Comparison of ENCODE assay signal across 23 cellular contexts in the genomic region with DNA sequence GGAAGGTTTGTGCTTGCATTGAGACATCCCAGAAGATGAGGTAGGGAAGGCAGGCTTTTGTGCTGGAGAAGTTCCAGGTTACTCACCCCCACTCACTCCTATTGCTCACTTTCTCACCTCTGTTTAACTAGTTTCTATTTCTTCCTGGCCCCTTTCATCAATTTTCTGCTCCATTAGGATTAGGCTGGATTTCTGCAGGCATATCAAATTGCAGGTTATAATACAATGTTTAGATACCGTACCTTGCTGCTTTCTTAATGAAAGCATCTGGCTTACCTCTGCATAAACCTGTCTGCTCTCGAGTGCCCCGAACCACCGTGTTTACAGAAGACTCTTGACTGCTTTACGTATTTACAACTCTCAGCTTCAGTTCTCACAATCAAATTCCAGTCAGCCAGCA.
DNase-seq lines count a peak whose midpoint lies in the region; ATAC-seq and TF ChIP-seq lines count a peak whose summit lies in the region.
"Had no signal": no experiment of that assay in that cellular context is flagged by ENCODE, and none has a peak within 500 bp of the region (broad histone marks: within the 10 kb centered on the region; RNA-seq: fewer than 3 reads in every experiment).

No MANE protein-coding gene starts in this region.

- no peak overlapping the region for H3K4me3 ChIP-seq in coronary artery
- no peak overlapping the region for H3K4me3 ChIP-seq in neural progenitor cell
- H3K4me3 ChIP-seq in right atrium auricular region = no peak overlapping the region
- H3K4me3 ChIP-seq: gastroesophageal sphincter, Peyer's patch, SJSA1, thyroid gland had no signal

- no peak for ATAC-seq in activated CD8-positive, alpha-beta memory T cell treated with anti-CD3 and anti-CD28 coated beads, Interleukin-2, amount 10 ng/mL, durations not matched to agents 7 days and 5 days
- ATAC-seq: esophagus mucosa; gastroesophageal sphincter; stimulated activated naive CD8-positive, alpha-beta T cell treated with anti-CD3 and anti-CD28 coated beads, Interleukin-15, Interleukin-2, amounts not matched to agents 100 U/mL and 50 U/mL, for 24 hours had no signal

- TF ChIP-seq CTCF in coronary artery (IDR thresholded peaks at IDR 0.05) (no peak), neural progenitor cell (IDR thresholded peaks at IDR 0.05) (no peak), right atrium auricular region (IDR thresholded peaks at IDR 0.05) (no peak)

- H3K9me3 Mint-ChIP-seq in neural progenitor cell = no peaks in the 10 kb centered on the region
- no peaks in the 10 kb centered on the region for H3K9me3 Mint-ChIP-seq in activated CD8-positive, alpha-beta memory T cell treated with anti-CD3 and anti-CD28 coated beads, Interleukin-2, amount 10 ng/mL, durations not matched to agents 7 days and 5 days (ENCODE audit: low read depth)
- H3K9me3 Mint-ChIP-seq: activated naive CD4-positive, alpha-beta T cell treated with anti-CD3 and anti-CD28 coated beads, Interleukin-2, amount 10 ng/mL, durations not matched to agents 7 days and 5 days had no signal

- no peaks in the 10 kb centered on the region for H3F3A ChIP-seq in neural progenitor cell (ENCODE audit: low read depth)

- CTCF ChIA-PET in activated CD8-positive, alpha-beta memory T cell treated with anti-CD3 and anti-CD28 coated beads, Interleukin-2, amount 10 ng/mL, durations not matched to agents 7 days and 5 days (lab: Charles Lee) = no interaction called here

- DNase-seq in NCI-H1105 (lab: John Stamatoyannopoulos, UW) = peak; percentile 84
- DNase-seq in NCI-H524 treated with DMSO at 0.1 percent for 48 hours (lab: John Stamatoyannopoulos, UW) = peak; percentile 48
- DNase-seq in coronary artery (ENCODE audit: low spot score) = peak; percentile 35
- no peak for DNase-seq in neural progenitor cell (ENCODE audit: low spot score)
- no peak for DNase-seq in cerebellar cortex (ENCODE audit: low spot score)
- no peak for DNase-seq in activated CD8-positive, alpha-beta memory T cell treated with anti-CD3 and anti-CD28 coated beads, Interleukin-2, amount 10 ng/mL, durations not matched to agents 7 days and 5 days
- DNase-seq in right atrium auricular region (ENCODE audit: low spot score) = no peak
- DNase-seq: activated CD4-positive, alpha-beta T cell treated with anti-CD3 and anti-CD28 coated beads for 4 hours; activated naive CD4-positive, alpha-beta T cell treated with anti-CD3 and anti-CD28 coated beads, Interleukin-2, amount 10 ng/mL, durations not matched to agents 7 days and 5 days; aorta; CD4-positive, CD25-positive, alpha-beta regulatory T cell; cerebellar nuclear complex; DMS53; Karpas-422; NCI-H187 treated with DMSO at 0.1 percent for 48 hours; NK-92 treated with Interleukin-12 subunit alpha and Interleukin-12 subunit beta, amount 100 ng/mL, for 24 hours; Peyer's patch; stimulated activated CD4-positive, alpha-beta T cell treated with anti-CD3 and anti-CD28 coated beads, Interleukin-4, amount 100 ng/mL, for 24 hours; stimulated activated naive CD8-positive, alpha-beta T cell treated with anti-CD3 and anti-CD28 coated beads, Interleukin-15, Interleukin-2, amounts not matched to agents 100 U/mL and 50 U/mL, for 24 hours; thyroid gland had no signal

- no peaks in the 10 kb centered on the region for H3K27me3 Mint-ChIP-seq in neural progenitor cell (ENCODE audit: insufficient read depth, low read depth)
- H3K27me3 Mint-ChIP-seq in activated CD8-positive, alpha-beta memory T cell treated with anti-CD3 and anti-CD28 coated beads, Interleukin-2, amount 10 ng/mL, durations not matched to agents 7 days and 5 days = peaks cover 31% of the 10 kb centered on the region
- H3K27me3 Mint-ChIP-seq: activated naive CD4-positive, alpha-beta T cell treated with anti-CD3 and anti-CD28 coated beads, Interleukin-2, amount 10 ng/mL, durations not matched to agents 7 days and 5 days; CD4-positive, CD25-positive, alpha-beta regulatory T cell had no signal

- H3K27me3 ChIP-seq in neural progenitor cell (no peaks in the 10 kb centered on the region), right atrium auricular region (no peaks in the 10 kb centered on the region)
- H3K27me3 ChIP-seq: gastroesophageal sphincter, Peyer's patch, SJSA1, thyroid gland had no signal

- H3K9me3 ChIP-seq in neural progenitor cell (ENCODE audit: low read depth) (no peaks in the 10 kb centered on the region), right atrium auricular region (no peaks in the 10 kb centered on the region)
- H3K9me3 ChIP-seq: gastroesophageal sphincter, Peyer's patch, SJSA1, thyroid gland had no signal

- H3K4me2 ChIP-seq in neural progenitor cell = no peak overlapping the region

- no peak overlapping the region for H3K4me3 Mint-ChIP-seq in neural progenitor cell
- no peak overlapping the region for H3K4me3 Mint-ChIP-seq in activated CD8-positive, alpha-beta memory T cell treated with anti-CD3 and anti-CD28 coated beads, Interleukin-2, amount 10 ng/mL, durations not matched to agents 7 days and 5 days
- H3K4me3 Mint-ChIP-seq: activated naive CD4-positive, alpha-beta T cell treated with anti-CD3 and anti-CD28 coated beads, Interleukin-2, amount 10 ng/mL, durations not matched to agents 7 days and 5 days; CD4-positive, CD25-positive, alpha-beta regulatory T cell had no signal

- no peak overlapping the region for H3K27ac ChIP-seq in coronary artery
- H3K27ac ChIP-seq in neural progenitor cell = no peak overlapping the region
- H3K27ac ChIP-seq in right atrium auricular region = no peak overlapping the region
- H3K27ac ChIP-seq: gastroesophageal sphincter, Peyer's patch, SJSA1, thyroid gland had no signal

- H2AFZ ChIP-seq in neural progenitor cell (replicated peaks) = no peak overlapping the region

- peak overlapping the region; percentile 44 for H3K27ac Mint-ChIP-seq in neural progenitor cell
- no peak overlapping the region for H3K27ac Mint-ChIP-seq in activated CD8-positive, alpha-beta memory T cell treated with anti-CD3 and anti-CD28 coated beads, Interleukin-2, amount 10 ng/mL, durations not matched to agents 7 days and 5 days
- H3K27ac Mint-ChIP-seq: activated naive CD4-positive, alpha-beta T cell treated with anti-CD3 and anti-CD28 coated beads, Interleukin-2, amount 10 ng/mL, durations not matched to agents 7 days and 5 days; CD4-positive, CD25-positive, alpha-beta regulatory T cell had no signal

- H3K4me1 ChIP-seq in neural progenitor cell (peaks cover 9% of the 10 kb centered on the region), right atrium auricular region (peaks cover 0 to 13% of the 10 kb centered on the region in 2 donors)
- H3K4me1 ChIP-seq: Peyer's patch, thyroid gland had no signal

- no peaks in the 10 kb centered on the region for H3K36me3 ChIP-seq in neural progenitor cell
- H3K36me3 ChIP-seq in right atrium auricular region = no peaks in the 10 kb centered on the region
- H3K36me3 ChIP-seq: gastroesophageal sphincter, Peyer's patch, SJSA1, thyroid gland had no signal

- no peak overlapping the region for H3K9ac ChIP-seq in neural progenitor cell

- H3K79me2 ChIP-seq in neural progenitor cell (ENCODE audit: low read depth) = no peaks in the 10 kb centered on the region

- H4K20me1 ChIP-seq in neural progenitor cell (ENCODE audit: low read depth) = no peaks in the 10 kb centered on the region

- H3K4me1 Mint-ChIP-seq in neural progenitor cell = peaks cover 16% of the 10 kb centered on the region
- no peaks in the 10 kb centered on the region for H3K4me1 Mint-ChIP-seq in activated CD8-positive, alpha-beta memory T cell treated with anti-CD3 and anti-CD28 coated beads, Interleukin-2, amount 10 ng/mL, durations not matched to agents 7 days and 5 days
- H3K4me1 Mint-ChIP-seq: activated naive CD4-positive, alpha-beta T cell treated with anti-CD3 and anti-CD28 coated beads, Interleukin-2, amount 10 ng/mL, durations not matched to agents 7 days and 5 days had no signal

- H3K36me3 Mint-ChIP-seq in neural progenitor cell = no peaks in the 10 kb centered on the region
- H3K36me3 Mint-ChIP-seq in activated CD8-positive, alpha-beta memory T cell treated with anti-CD3 and anti-CD28 coated beads, Interleukin-2, amount 10 ng/mL, durations not matched to agents 7 days and 5 days = no peaks in the 10 kb centered on the region
- H3K36me3 Mint-ChIP-seq: activated naive CD4-positive, alpha-beta T cell treated with anti-CD3 and anti-CD28 coated beads, Interleukin-2, amount 10 ng/mL, durations not matched to agents 7 days and 5 days; CD4-positive, CD25-positive, alpha-beta regulatory T cell had no signal

Comparison
In these comparisons a context has a peak if more than half of its experiments do, and no peak if none do; other contexts are left out.
1. DNase-seq: peak in NCI-H1105 (single experiment), NCI-H524 treated with DMSO at 0.1 percent for 48 hours (single experiment) and coronary artery (single experiment); none in neural progenitor cell (single experiment), cerebellar cortex (single experiment), activated CD8-positive, alpha-beta memory T cell treated with anti-CD3 and anti-CD28 coated beads, Interleukin-2, amount 10 ng/mL, durations not matched to agents 7 days and 5 days (single experiment) and right atrium auricular region (single experiment).